ENCODE assay signal across 26 cellular contexts in the genomic region with DNA sequence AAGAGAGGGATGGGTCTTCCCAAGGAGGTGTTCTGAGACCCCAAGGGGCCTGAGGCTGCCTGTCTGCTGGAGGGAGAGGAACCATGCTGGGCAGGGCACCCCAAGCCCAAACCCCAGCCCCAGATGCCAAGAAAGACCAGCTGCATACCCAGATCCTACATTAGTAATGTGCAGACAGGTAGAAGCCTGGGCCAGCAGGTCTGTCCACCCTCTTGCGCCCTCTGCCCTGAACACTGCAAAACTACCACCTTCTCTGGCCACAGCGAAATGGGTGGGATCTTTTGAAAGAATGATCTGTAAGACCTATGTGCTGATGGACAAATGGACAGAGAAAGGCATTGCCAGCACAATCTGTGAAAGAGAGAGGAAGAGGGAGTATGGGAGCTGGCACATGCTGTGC.
"Had no signal": no experiment of that assay in that cellular context is flagged by ENCODE, and none has a peak within 500 bp of the region (broad histone marks: within the 10 kb centered on the region; RNA-seq: fewer than 3 reads in every experiment).

No MANE protein-coding gene starts in this region.

- H3K4me1 ChIP-seq: lower lobe of right lung had no signal

- H3K4me3 ChIP-seq: lower lobe of right lung, testis had no signal

- FAIRE-seq: bronchial epithelial cell, endometrium, keratinocyte, small intestine had no signal

- H3K36me3 ChIP-seq: lower lobe of right lung had no signal

- DNase-seq: activated CD4-positive, alpha-beta memory T cell treated with anti-CD3 and anti-CD28 coated beads, Interleukin-2, amount 10 ng/mL, durations not matched to agents 7 days and 5 days; activated CD4-positive, alpha-beta T cell treated with anti-CD3 and anti-CD28 coated beads, Interleukin-2, amount 10 ng/mL, durations not matched to agents 24 days and 14 days; activated effector memory CD4-positive, alpha-beta T cell treated with Interleukin-2 at 50 U/mL for 16 hours; activated naive CD4-positive, alpha-beta T cell treated with anti-CD3 and anti-CD28 coated beads, Interleukin-2, amount 10 ng/mL, durations not matched to agents 7 days and 5 days; activated T-cell treated with anti-CD3 and anti-CD28 coated beads, Interleukin-2, amount 50 U/mL, for 72 hours; amygdala; cerebellar nuclear complex; cortex of kidney; erythroblast; foreskin melanocyte; hippocampal formation; left colon; lower lobe of right lung; naive B cell; posterior cingulate gyrus; small intestine; stimulated activated naive B cell treated with anti-CD40 and anti-IgM and Interleukin-4, amounts not matched to agents 10 μg/mL and 1 μg/mL and 100 μg/mL, for 72 hours; SW 1271; T-helper 17 cell; testis; trophoblast cell had no signal

- H3K27me3 ChIP-seq: testis had no signal

- ATAC-seq: activated CD4-positive, CD25-positive, alpha-beta regulatory T cell treated with anti-CD3 and anti-CD28 coated beads, Interleukin-2, amount 50 U/mL, for 24 hours; activated T-cell treated with anti-CD3 and anti-CD28 coated beads, Interleukin-2, amount 50 U/mL, for 72 hours; left colon; lower lobe of right lung; sciatic nerve; stimulated activated naive B cell treated with anti-CD40 and anti-IgM and Interleukin-4, amounts not matched to agents 10 μg/mL and 1 μg/mL and 100 μg/mL, for 72 hours; T-helper 17 cell had no signal

- H3K9me3 ChIP-seq: lower lobe of right lung, testis had no signal

- H3K27ac ChIP-seq: lower lobe of right lung, testis had no signal
